1 cellular context compared by ENCODE assay signal in genomic region chr3:149659173-149659468, GRCh38.
TF ChIP-seq lines count a peak whose summit lies in the region.

No MANE protein-coding gene starts in this region.

TF ChIP-seq in GM23338, 12 proteins besides CTCF, POLR2A, EP300 and RAD21 (continued from another document):
- no peak for TF ChIP-seq ZNF462 (CRISPR knock-in tag; IDR thresholded peaks at IDR 0.05)
